ENCODE assay signal across 1 cellular context in genomic region chr3:141441381-141442365, GRCh38.
TF ChIP-seq lines count a peak whose summit lies in the region.

No MANE protein-coding gene starts in this region.

TF ChIP-seq in K562, 482 proteins besides CTCF, POLR2A, EP300 and RAD21 (continued from another document):
- no peak for TF ChIP-seq ZNF407 (IDR thresholded peaks at IDR 0.05; ENCODE audit: low read depth)
- no peak for TF ChIP-seq BDP1 (IDR thresholded peaks at IDR 0.05; ENCODE audit: insufficient read depth, insufficient read length)
- no peak for TF ChIP-seq ZNF512 (tag; IDR thresholded peaks at IDR 0.05)
- no peak for TF ChIP-seq KDM1A (IDR thresholded peaks at IDR 0.05)
- TF ChIP-seq HINFP (tag; conservative IDR thresholded peaks at IDR 0.05; ENCODE audit: low read depth), result no peak
